Comparison of ENCODE assay signal across 28 cellular contexts in genomic region chr5:18179579-18179978, GRCh38.
"Had no signal": no experiment of that assay in that cellular context is flagged by ENCODE, and none has a peak within 500 bp of the region (broad histone marks: within the 10 kb centered on the region; RNA-seq: fewer than 3 reads in every experiment).

No MANE protein-coding gene starts in this region.

- H3K27me3 ChIP-seq: brain microvascular endothelial cell, dorsolateral prefrontal cortex had no signal

- DNase-seq: activated B cell treated with CpG ODN at 0.5 μM for 24 hours; activated CD4-positive, alpha-beta T cell treated with anti-CD3 and anti-CD28 coated beads for 48 hours; activated CD4-positive, alpha-beta T cell treated with anti-CD3 and anti-CD28 coated beads, Interleukin-2, amount 50 U/mL, for 1 hour; activated CD4-positive, alpha-beta T cell treated with anti-CD3 and anti-CD28 coated beads, Interleukin-2, amount 50 U/mL, for 48 hours; activated CD8-positive, alpha-beta memory T cell treated with anti-CD3 and anti-CD28 coated beads for 24 hours; activated CD8-positive, alpha-beta T cell treated with anti-CD3 and anti-CD28 coated beads for 36 hours; activated effector memory CD4-positive, alpha-beta T cell treated with Interleukin-2 at 50 U/mL for 16 hours; activated gamma-delta T cell treated with Interleukin-2 at 50 U/mL for 16 hours; activated naive CD4-positive, alpha-beta T cell treated with anti-CD3 and anti-CD28 coated beads, Interleukin-2, amount 50 U/mL, for 16 hours; activated naive CD4-positive, alpha-beta T cell treated with Interleukin-2 at 50 U/mL for 16 hours; activated T-cell treated with anti-CD3 and anti-CD28 coated beads, Interleukin-2, amount 50 U/mL, for 4 hours; amniotic stem cell; anterior cingulate cortex; brain microvascular endothelial cell; dorsolateral prefrontal cortex; effector memory CD4-positive, alpha-beta T cell; endodermal cell; foreskin fibroblast; T-helper 1 cell; T-helper 17 cell; T1000; WERI-Rb-1 had no signal

- ATAC-seq: activated CD4-positive, CD25-positive, alpha-beta regulatory T cell treated with anti-CD3 and anti-CD28 coated beads, Interleukin-2, amount 50 U/mL, for 24 hours; activated CD8-positive, alpha-beta T cell treated with anti-CD3 and anti-CD28 coated beads for 36 hours; activated T-cell treated with anti-CD3 and anti-CD28 coated beads, Interleukin-2, amount 50 U/mL, for 4 hours; activated T-helper 17 cell treated with anti-CD3 and anti-CD28 coated beads, Interleukin-2, amount 50 U/mL, for 72 hours; esophagus mucosa; T-helper 17 cell had no signal

- FAIRE-seq: astrocyte, bronchial epithelial cell had no signal

- H3K4me3 ChIP-seq: coronary artery, dorsolateral prefrontal cortex had no signal

- H3K27ac ChIP-seq: brain microvascular endothelial cell, coronary artery, dorsolateral prefrontal cortex, WERI-Rb-1 had no signal

- H3K36me3 ChIP-seq: brain microvascular endothelial cell, WERI-Rb-1 had no signal
